ENCODE assay signal across 2 cellular contexts in genomic region chr11:74682731-74683278, GRCh38.
TF ChIP-seq lines count a peak whose summit lies in the region.

No MANE protein-coding gene starts in this region.

TF ChIP-seq in IMR-90, 13 proteins besides CTCF, POLR2A, EP300 and RAD21:
- TF ChIP-seq, protein P1, sequence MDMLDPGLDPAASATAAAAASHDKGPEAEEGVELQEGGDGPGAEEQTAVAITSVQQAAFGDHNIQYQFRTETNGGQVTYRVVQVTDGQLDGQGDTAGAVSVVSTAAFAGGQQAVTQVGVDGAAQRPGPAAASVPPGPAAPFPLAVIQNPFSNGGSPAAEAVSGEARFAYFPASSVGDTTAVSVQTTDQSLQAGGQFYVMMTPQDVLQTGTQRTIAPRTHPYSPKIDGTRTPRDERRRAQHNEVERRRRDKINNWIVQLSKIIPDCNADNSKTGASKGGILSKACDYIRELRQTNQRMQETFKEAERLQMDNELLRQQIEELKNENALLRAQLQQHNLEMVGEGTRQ (IDR thresholded peaks at IDR 0.05; ENCODE audit: low read depth, low read length): no peak
- TF ChIP-seq BHLHE40 (IDR thresholded peaks at IDR 0.05; ENCODE audit: low read depth, low read length) (no peak), FOS (IDR thresholded peaks at IDR 0.05; ENCODE audit: low read depth, low read length) (no peak), MAFK (IDR thresholded peaks at IDR 0.05; ENCODE audit: low read depth, low read length) (no peak), NFE2L2 (IDR thresholded peaks at IDR 0.05; ENCODE audit: low read depth, low read length) (no peak), RFX5 (IDR thresholded peaks at IDR 0.05; ENCODE audit: low read depth, low read length) (no peak), CHD1 (IDR thresholded peaks at IDR 0.05; ENCODE audit: low read depth, low read length) (no peak), CEBPB (IDR thresholded peaks at IDR 0.05; ENCODE audit: low read depth, low read length) (no peak), SMC3 (IDR thresholded peaks at IDR 0.05; ENCODE audit: low read depth, low read length) (no peak), RCOR1 (IDR thresholded peaks at IDR 0.05; ENCODE audit: insufficient replicate concordance, low read length) (no peak), MAZ (IDR thresholded peaks at IDR 0.05; ENCODE audit: borderline replicate concordance, low read depth, low read length) (no peak), MXI1 (IDR thresholded peaks at IDR 0.05; ENCODE audit: borderline replicate concordance, low read depth, low read length) (no peak)
- TF ChIP-seq, protein P2, sequence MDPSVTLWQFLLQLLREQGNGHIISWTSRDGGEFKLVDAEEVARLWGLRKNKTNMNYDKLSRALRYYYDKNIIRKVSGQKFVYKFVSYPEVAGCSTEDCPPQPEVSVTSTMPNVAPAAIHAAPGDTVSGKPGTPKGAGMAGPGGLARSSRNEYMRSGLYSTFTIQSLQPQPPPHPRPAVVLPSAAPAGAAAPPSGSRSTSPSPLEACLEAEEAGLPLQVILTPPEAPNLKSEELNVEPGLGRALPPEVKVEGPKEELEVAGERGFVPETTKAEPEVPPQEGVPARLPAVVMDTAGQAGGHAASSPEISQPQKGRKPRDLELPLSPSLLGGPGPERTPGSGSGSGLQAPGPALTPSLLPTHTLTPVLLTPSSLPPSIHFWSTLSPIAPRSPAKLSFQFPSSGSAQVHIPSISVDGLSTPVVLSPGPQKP (IDR thresholded peaks at IDR 0.05; ENCODE audit: borderline replicate concordance, low read depth, low read length): no peak

TF ChIP-seq in H1, 55 proteins besides CTCF, POLR2A, EP300 and RAD21:
- TF ChIP-seq CHD2 (IDR thresholded peaks at IDR 0.05; ENCODE audit: low read length) (no peak), NANOG (IDR thresholded peaks at IDR 0.05; ENCODE audit: insufficient read depth, low read depth, low read length, poor library complexity, severe bottlenecking) (no peak), ASH2L (IDR thresholded peaks at IDR 0.05; ENCODE audit: low read length) (no peak), SRF (IDR thresholded peaks at IDR 0.05; ENCODE audit: low read depth, low read length) (no peak), FOSL1 (IDR thresholded peaks at IDR 0.05; ENCODE audit: insufficient read depth, low read depth, low read length) (no peak), KDM1A (IDR thresholded peaks at IDR 0.05; ENCODE audit: borderline replicate concordance, low read length) (no peak; the same call in 1 of the 2 replicates)
